In genomic region chr5:140176028-140176382, GRCh38 we compare ENCODE assay signal across 8 cellular contexts. TPM values are rescaled to one million over a fixed set of nuclear protein-coding genes. Genes with fewer than 3 reads are reported as not detected.
DNase-seq lines count a peak whose midpoint lies in the region; ATAC-seq and TF ChIP-seq lines count a peak whose summit lies in the region.

No MANE protein-coding gene starts in this region.

- POLR2A ChIA-PET in CD8-positive, alpha-beta T cell (lab: Charles Lee), result interaction anchor here (2.2 kb wide), 1 partner anchor 69 kb away, joined by 9 read pairs; no protein-coding TSS in a partner anchor
- POLR2A ChIA-PET in PC-3 (lab: Charles Lee; ENCODE audit: unreplicated experiment), result no interaction called here

- no peaks in the 10 kb centered on the region for H4K20me1 ChIP-seq in PC-3 (ENCODE audit: low read length)
- no peaks in the 10 kb centered on the region for H4K20me1 ChIP-seq in osteoblast (ENCODE audit: insufficient read depth, low read length)

- H3K27me3 Mint-ChIP-seq in CD8-positive, alpha-beta T cell (ENCODE audit: low read depth), result peaks cover 5% of the 10 kb centered on the region
- H3K27me3 Mint-ChIP-seq in endothelial cell (ENCODE audit: unreplicated experiment), result peaks cover 12% of the 10 kb centered on the region

- H3K79me2 ChIP-seq in PC-3 (ENCODE audit: low read length) (peaks cover 20% of the 10 kb centered on the region), osteoblast (ENCODE audit: insufficient read depth, low read length) (peaks cover 31% of the 10 kb centered on the region)

- H3K4me3 Mint-ChIP-seq in CD8-positive, alpha-beta T cell, result peak overlapping the region; percentile 90
- peak overlapping the region; percentile 98 for H3K4me3 Mint-ChIP-seq in endothelial cell (ENCODE audit: unreplicated experiment)

- H3K4me2 ChIP-seq in PC-3 (ENCODE audit: low read length), result peak overlapping the region; percentile 96
- peak overlapping the region; percentile 94 for H3K4me2 ChIP-seq in osteoblast (ENCODE audit: insufficient read depth, low read length)

- H3F3A ChIP-seq in PC-3 (ENCODE audit: low read length, unreplicated experiment), result no peaks in the 10 kb centered on the region

- H3K27ac Mint-ChIP-seq in CD8-positive, alpha-beta T cell, result peak overlapping the region; percentile 90
- H3K27ac Mint-ChIP-seq in endothelial cell (ENCODE audit: unreplicated experiment), result peak overlapping the region; percentile 99

- H3K9ac ChIP-seq in PC-3 (ENCODE audit: low read length), result peak overlapping the region; percentile 79

- DNase-seq in CD8-positive, alpha-beta T cell, result no peak
- DNase-seq in PC-3 (no peak), endothelial cell (ENCODE audit: low spot score) (no peak), osteoblast (ENCODE audit: insufficient read length, low spot score, missing footprints) (no peak), NCI-H524 (lab: John Stamatoyannopoulos, UW) (no peak), medulla oblongata (ENCODE audit: extremely low spot score) (no peak), hypothalamus (lab: John Stamatoyannopoulos, UW) (no peak)

- peak overlapping the region; percentile 54 for H2AFZ ChIP-seq in PC-3 (ENCODE audit: low read length)
- H2AFZ ChIP-seq in osteoblast (ENCODE audit: low read length), result peak overlapping the region; percentile 62

- H3K36me3 Mint-ChIP-seq in CD8-positive, alpha-beta T cell, result peaks cover 7% of the 10 kb centered on the region
- peaks cover 4% of the 10 kb centered on the region for H3K36me3 Mint-ChIP-seq in endothelial cell (ENCODE audit: low read depth, unreplicated experiment)

- H3K27me3 ChIP-seq in CD8-positive, alpha-beta T cell (ENCODE audit: insufficient read depth, low read length), result no peaks in the 10 kb centered on the region
- no peaks in the 10 kb centered on the region for H3K27me3 ChIP-seq in PC-3 (ENCODE audit: low read length)
- H3K27me3 ChIP-seq in osteoblast (ENCODE audit: insufficient read depth, low read length), result no peaks in the 10 kb centered on the region

- intact Hi-C loops in CD8-positive, alpha-beta T cell (cut with DNase I, micrococcal nuclease), result loop anchor here (2.0 to 10.0 kb wide), 8 partner anchors 127 to 1461 kb away; partner anchors contain the start of genes CD14 (in 1 of the 2), HARS1 (in 1 of the 2), HARS2 (in 1 of the 2) and HBEGF (in 1 of the 2)
- intact Hi-C loops in PC-3 (cut with micrococcal nuclease), result loop anchor here (5.0 kb wide), 3 partner anchors 46 to 171 kb away; partner anchors contain the start of gene HBEGF

- no peaks in the 10 kb centered on the region for H3K9me2 ChIP-seq in PC-3 (replicated peaks; ENCODE audit: low read length)

- H3K4me1 ChIP-seq in CD8-positive, alpha-beta T cell (ENCODE audit: insufficient read depth, low read length), result peaks cover 9% of the 10 kb centered on the region
- peaks cover 29% of the 10 kb centered on the region for H3K4me1 ChIP-seq in PC-3 (ENCODE audit: insufficient read depth, low read length)
- H3K4me1 ChIP-seq in osteoblast (ENCODE audit: insufficient read depth, low read length), result peaks cover 22% of the 10 kb centered on the region

- H3K4me3 ChIP-seq in CD8-positive, alpha-beta T cell (ENCODE audit: low read depth, low read length), result peak overlapping the region; percentile 68
- H3K4me3 ChIP-seq in PC-3 (ENCODE audit: low read length) (peak overlapping the region; percentile 85), osteoblast (ENCODE audit: insufficient read depth, low read length) (peak overlapping the region; percentile 92)

- no TSS peak for BruUV-seq in PC-3 (replicated peaks; lab: Mats Ljungman, UMichigan)

- TF ChIP-seq CTCF in CD8-positive, alpha-beta T cell (IDR thresholded peaks at IDR 0.05), result no peak
- TF ChIP-seq CTCF in PC-3 (conservative IDR thresholded peaks at IDR 0.05; ENCODE audit: low read depth, low read length) (no peak), endothelial cell (IDR thresholded peaks at IDR 0.05; ENCODE audit: unreplicated experiment) (no peak), osteoblast (IDR thresholded peaks at IDR 0.05; ENCODE audit: extremely low read depth, low read depth, low read length) (no peak)

- CTCF ChIA-PET in CD8-positive, alpha-beta T cell (lab: Charles Lee), result no interaction called here
- CTCF ChIA-PET in PC-3 (lab: Charles Lee), result interaction anchor here (0.6 kb wide), 1 partner anchor 16 kb away, joined by 3 read pairs; no protein-coding TSS in a partner anchor

- H3K27ac ChIP-seq in CD8-positive, alpha-beta T cell (ENCODE audit: low read depth, low read length), result peak overlapping the region; percentile 79
- H3K27ac ChIP-seq in PC-3 (ENCODE audit: low read length) (peak overlapping the region; percentile 59), osteoblast (ENCODE audit: low read depth, low read length) (peak overlapping the region; percentile 67)

- no peaks in the 10 kb centered on the region for H3K9me3 Mint-ChIP-seq in CD8-positive, alpha-beta T cell
- H3K9me3 Mint-ChIP-seq in endothelial cell (ENCODE audit: unreplicated experiment), result no peaks in the 10 kb centered on the region

- H3K36me3 ChIP-seq in CD8-positive, alpha-beta T cell (ENCODE audit: insufficient read depth, low read length), result no peaks in the 10 kb centered on the region
- no peaks in the 10 kb centered on the region for H3K36me3 ChIP-seq in PC-3 (ENCODE audit: low read depth, low read length)
- H3K36me3 ChIP-seq in osteoblast (ENCODE audit: insufficient read depth, low read length), result no peaks in the 10 kb centered on the region

- H3K4me1 Mint-ChIP-seq in CD8-positive, alpha-beta T cell (ENCODE audit: low read depth), result peaks cover 13% of the 10 kb centered on the region
- H3K4me1 Mint-ChIP-seq in endothelial cell (ENCODE audit: unreplicated experiment), result peaks cover 16% of the 10 kb centered on the region

- H3K9me3 ChIP-seq in CD8-positive, alpha-beta T cell (ENCODE audit: low read length), result no peaks in the 10 kb centered on the region
- H3K9me3 ChIP-seq in PC-3 (ENCODE audit: low read length) (no peaks in the 10 kb centered on the region), osteoblast (ENCODE audit: low read depth, low read length) (no peaks in the 10 kb centered on the region)

- ATAC-seq in CD8-positive, alpha-beta T cell, result no peak
- no peak for ATAC-seq in PC-3
- no peak for ATAC-seq in GM19328 (IDR thresholded peaks at IDR 0.05; ENCODE audit: unreplicated experiment)

RNA-seq across cellular contexts. Expression of gene CYSTM1, which starts 1.0 kb away (rescaled TPM):
- total RNA-seq in CD8-positive, alpha-beta T cell, result 1 to 10 TPM; 8.1 to 8.6 TPM
- 24.3 and 43.3 TPM in 2 replicates for total RNA-seq in PC-3 (2014; rRNA removed)
- 21.7 TPM for total RNA-seq in endothelial cell (ENCODE audit: unreplicated experiment)
- total RNA-seq in osteoblast, result 24.2 and 27.9 TPM in 2 replicates

RNA-seq across cellular contexts. Expression of gene IGIP, which starts 50.3 kb away (rescaled TPM):
- total RNA-seq in CD8-positive, alpha-beta T cell, result under 1 TPM; 0.78 to 0.81 TPM
- total RNA-seq in PC-3 (2014; rRNA removed) (1.3 and 2.1 TPM in 2 replicates), endothelial cell (ENCODE audit: unreplicated experiment) (1.3 TPM), osteoblast (10.5 and 13.0 TPM in 2 replicates)
